8 cellular contexts compared by ENCODE assay signal in genomic region chrX:76148753-76149152, GRCh38. TPM values are rescaled to one million over a fixed set of nuclear protein-coding genes. Genes with fewer than 3 reads are reported as not detected.
DNase-seq lines count a peak whose midpoint lies in the region; ATAC-seq and TF ChIP-seq lines count a peak whose summit lies in the region.

No MANE protein-coding gene starts in this region.

- no peaks in the 10 kb centered on the region for H4K20me1 ChIP-seq in hepatocyte (ENCODE audit: insufficient read depth, poor library complexity, severe bottlenecking)

- H3K4me3 ChIP-seq in RWPE2 (ENCODE audit: severe bottlenecking) (peak overlapping the region; percentile 2), hepatocyte (no peak overlapping the region)

- H3K27ac ChIP-seq in RWPE2 (ENCODE audit: poor library complexity, severe bottlenecking): peak overlapping the region; percentile 79
- H3K27ac ChIP-seq in hepatocyte: peak overlapping the region; percentile 98

- H3K36me3 ChIP-seq in RWPE2 (ENCODE audit: low read depth) (no peaks in the 10 kb centered on the region), hepatocyte (replicated peaks; ENCODE audit: insufficient read depth, low read depth) (no peaks in the 10 kb centered on the region)

- peak overlapping the region; percentile 69 for H3K4me2 ChIP-seq in hepatocyte

- H3K9me2 ChIP-seq in hepatocyte (replicated peaks; ENCODE audit: insufficient read depth): no peaks in the 10 kb centered on the region

- TF ChIP-seq CTCF in RWPE2 (IDR thresholded peaks at IDR 0.05; ENCODE audit: poor library complexity, severe bottlenecking) (no peak), hepatocyte (IDR thresholded peaks at IDR 0.05; ENCODE audit: poor library complexity) (no peak)

- DNase-seq in NCI-H1092 treated with DMSO at 0.1 percent for 48 hours (lab: John Stamatoyannopoulos, UW) (peak; percentile 26), NCI-H1092 (lab: John Stamatoyannopoulos, UW) (no peak), RWPE2 (ENCODE audit: low spot score) (no peak), hepatocyte (ENCODE audit: low spot score) (peak; percentile 12)
- DNase-seq in activated naive CD4-positive, alpha-beta T cell treated with anti-CD3 and anti-CD28 coated beads, Interleukin-2, amount 50 U/mL, for 72 hours (ENCODE audit: low spot score in 2 of 2): peak in 1 of 2 donors; percentile 17
- peak; percentile 25 to 37 for DNase-seq in stimulated activated CD4-positive, alpha-beta T cell treated with anti-CD3 and anti-CD28 coated beads, Interleukin-2, amount 100 ng/mL, for 24 hours

- H3K4me1 ChIP-seq in RWPE2 (ENCODE audit: insufficient read depth, poor library complexity, severe bottlenecking) (peaks cover 6% of the 10 kb centered on the region), hepatocyte (ENCODE audit: insufficient read depth) (peaks cover 18% of the 10 kb centered on the region)

- no peaks in the 10 kb centered on the region for H3K9me3 Mint-ChIP-seq in activated naive CD4-positive, alpha-beta T cell treated with anti-CD3 and anti-CD28 coated beads, Interleukin-2, amount 50 U/mL, for 72 hours

- peak; percentile 32 for ATAC-seq in HG03432 (IDR thresholded peaks at IDR 0.05; ENCODE audit: unreplicated experiment)
- ATAC-seq in RWPE2 (ENCODE audit: low read depth): peak; percentile 11; the same call in 1 of the 3 replicates
- peak; percentile 23 to 38 for ATAC-seq in activated naive CD4-positive, alpha-beta T cell treated with anti-CD3 and anti-CD28 coated beads, Interleukin-2, amount 50 U/mL, for 72 hours
- no peak for ATAC-seq in HG03457 (IDR thresholded peaks at IDR 0.05; ENCODE audit: unreplicated experiment)

- peak overlapping the region; percentile 98 to 99 for H3K27ac Mint-ChIP-seq in activated naive CD4-positive, alpha-beta T cell treated with anti-CD3 and anti-CD28 coated beads, Interleukin-2, amount 50 U/mL, for 72 hours

- 32% methylated on average over 8 of the region's 8 CpGs for WGBS in hepatocyte (ENCODE audit: low lambda C conversion rate, missing lambda C conversion rate)

- peak overlapping the region; percentile 58 for H2AFZ ChIP-seq in hepatocyte

- peaks cover 0 to 6% of the 10 kb centered on the region in 2 donors for H3K36me3 Mint-ChIP-seq in activated naive CD4-positive, alpha-beta T cell treated with anti-CD3 and anti-CD28 coated beads, Interleukin-2, amount 50 U/mL, for 72 hours

- H3K9me3 ChIP-seq in RWPE2 (ENCODE audit: severe bottlenecking) (no peaks in the 10 kb centered on the region), hepatocyte (ENCODE audit: low read depth) (no peaks in the 10 kb centered on the region)

- H3K79me2 ChIP-seq in hepatocyte: no peaks in the 10 kb centered on the region

- H3K27me3 ChIP-seq in RWPE2 (ENCODE audit: insufficient read depth, poor library complexity, severe bottlenecking) (no peaks in the 10 kb centered on the region), hepatocyte (no peaks in the 10 kb centered on the region)

RNA-seq across cellular contexts. Expression of gene PBDC1, which starts 24.1 kb away (rescaled TPM):
- 10 to 100 TPM; 35.5 to 43.0 TPM for total RNA-seq in activated naive CD4-positive, alpha-beta T cell treated with anti-CD3 and anti-CD28 coated beads, Interleukin-2, amount 50 U/mL, for 72 hours
- 31.1 and 32.7 TPM in 2 replicates for total RNA-seq in hepatocyte
- 65.2 and 66.6 TPM in 2 replicates for polyA plus RNA-seq in hepatocyte

Comparison
In these comparisons a context has a peak if more than half of its experiments do, and no peak if none do; other contexts are left out.
1. DNase-seq: peak in NCI-H1092 treated with DMSO at 0.1 percent for 48 hours (single experiment), hepatocyte (single experiment) and stimulated activated CD4-positive, alpha-beta T cell treated with anti-CD3 and anti-CD28 coated beads, Interleukin-2, amount 100 ng/mL, for 24 hours (2 of 2); none in NCI-H1092 (single experiment) and RWPE2 (single experiment).